ENCODE assay signal across 11 cellular contexts in the genomic region with DNA sequence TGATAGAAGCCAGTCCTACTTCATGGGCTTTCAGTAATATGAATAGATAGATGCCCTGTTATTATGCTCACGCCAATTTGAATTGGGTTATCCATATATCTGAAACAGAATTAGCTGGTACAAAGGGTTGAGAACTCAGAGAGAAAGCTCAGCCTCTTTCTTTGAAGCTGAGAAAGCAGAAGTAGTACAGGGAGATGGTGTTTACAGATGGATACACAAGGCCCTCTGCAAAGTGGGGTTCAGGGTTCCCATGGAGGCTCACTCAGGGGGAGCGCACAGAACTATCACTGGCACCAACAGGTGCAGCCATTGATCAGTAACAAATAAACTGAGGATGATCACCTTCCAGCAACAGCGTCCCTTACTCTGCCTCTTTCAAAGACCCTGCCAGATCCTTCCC.
"Had no signal": no experiment of that assay in that cellular context is flagged by ENCODE, and none has a peak within 500 bp of the region (broad histone marks: within the 10 kb centered on the region; RNA-seq: fewer than 3 reads in every experiment).

No MANE protein-coding gene starts in this region.

- H3K4me3 Mint-ChIP-seq: HFFc6 had no signal

- H3K27me3 Mint-ChIP-seq: IgD-negative memory B cell had no signal

- H3K27ac ChIP-seq: GM23248, KMS-11 had no signal

- H3K4me1 ChIP-seq: HAP-1 had no signal

- H3K4me2 ChIP-seq: KMS-11 had no signal

- H3K4me3 ChIP-seq: GM23248, HAP-1 had no signal

- H2AFZ ChIP-seq: GM23248 had no signal

- H3K9ac ChIP-seq: GM23248, KMS-11 had no signal

- ATAC-seq: HCT116, HepG2 had no signal

- H3K27ac Mint-ChIP-seq: HFFc6 had no signal

- DNase-seq: GM23248, GOT3, H7, HFFc6, Karpas-422, KBM-7 had no signal

- H3K9me3 Mint-ChIP-seq: IgD-negative memory B cell had no signal
